17 cellular contexts compared by ENCODE assay signal in genomic region chr5:179373961-179374505, GRCh38. TPM values are rescaled to one million over a fixed set of nuclear protein-coding genes. Genes with fewer than 3 reads are reported as not detected.
"Had no signal": no experiment of that assay in that cellular context is flagged by ENCODE, and none has a peak within 500 bp of the region (broad histone marks: within the 10 kb centered on the region; RNA-seq: fewer than 3 reads in every experiment).

No MANE protein-coding gene starts in this region.

- H3K4me1 Mint-ChIP-seq: stimulated activated naive CD8-positive, alpha-beta T cell treated with anti-CD3 and anti-CD28 coated beads, Interleukin-15, amount 100 ng/mL, for 72 hours had no signal

- H3K9me3 Mint-ChIP-seq: activated naive CD4-positive, alpha-beta T cell treated with anti-CD3 and anti-CD28 coated beads, Interleukin-2, amount 50 U/mL, for 72 hours; activated T-cell treated with anti-CD3 and anti-CD28 coated beads, Interleukin-2, amount 50 U/mL, for 72 hours; neural progenitor cell; stimulated activated naive CD8-positive, alpha-beta T cell treated with anti-CD3 and anti-CD28 coated beads, Interleukin-15, amount 100 ng/mL, for 72 hours; T-helper 1 cell treated with Interleukin-12 subunit alpha and Interleukin-12 subunit beta and Interleukin-4 antibody, amounts not matched to agents 30 μg/mL and 1 μg/mL, for 36 hours had no signal

- H3K36me3 Mint-ChIP-seq: activated naive CD4-positive, alpha-beta T cell treated with anti-CD3 and anti-CD28 coated beads, Interleukin-2, amount 50 U/mL, for 72 hours; neural progenitor cell had no signal

- DNase-seq: activated CD4-positive, alpha-beta T cell treated with anti-CD3 and anti-CD28 coated beads for 1 hour; activated CD8-positive, alpha-beta memory T cell treated with anti-CD3 and anti-CD28 coated beads for 24 hours; activated gamma-delta T cell treated with Interleukin-2 at 50 U/mL for 16 hours; activated T-cell treated with anti-CD3 and anti-CD28 coated beads, Interleukin-2, amount 50 U/mL, for 72 hours; foreskin melanocyte; psoas muscle; right cardiac atrium; small intestine; stimulated activated CD4-positive, alpha-beta T cell treated with anti-CD3 and anti-CD28 coated beads, Interleukin-4, amount 100 ng/mL, for 1 hour; stimulated activated naive CD8-positive, alpha-beta T cell treated with anti-CD3 and anti-CD28 coated beads, Interleukin-15, amount 100 ng/mL, for 72 hours had no signal

- H3K4me3 Mint-ChIP-seq: activated T-cell treated with anti-CD3 and anti-CD28 coated beads, Interleukin-2, amount 50 U/mL, for 72 hours; neural progenitor cell; stimulated activated naive CD8-positive, alpha-beta T cell treated with anti-CD3 and anti-CD28 coated beads, Interleukin-15, amount 100 ng/mL, for 72 hours; T-helper 1 cell treated with Interleukin-12 subunit alpha and Interleukin-12 subunit beta and Interleukin-4 antibody, amounts not matched to agents 30 μg/mL and 1 μg/mL, for 36 hours had no signal

- H3K27ac Mint-ChIP-seq: activated naive CD4-positive, alpha-beta T cell treated with anti-CD3 and anti-CD28 coated beads, Interleukin-2, amount 50 U/mL, for 72 hours; activated T-cell treated with anti-CD3 and anti-CD28 coated beads, Interleukin-2, amount 50 U/mL, for 72 hours; neural progenitor cell; stimulated activated naive CD8-positive, alpha-beta T cell treated with anti-CD3 and anti-CD28 coated beads, Interleukin-15, amount 100 ng/mL, for 72 hours; T-helper 1 cell treated with Interleukin-12 subunit alpha and Interleukin-12 subunit beta and Interleukin-4 antibody, amounts not matched to agents 30 μg/mL and 1 μg/mL, for 36 hours had no signal

- H3K27me3 Mint-ChIP-seq: stimulated activated naive CD8-positive, alpha-beta T cell treated with anti-CD3 and anti-CD28 coated beads, Interleukin-15, amount 100 ng/mL, for 72 hours had no signal

- H3K27ac ChIP-seq: adrenal gland, cardiac muscle cell, dorsolateral prefrontal cortex, left lung, neural progenitor cell, psoas muscle had no signal

RNA-seq across cellular contexts. Expression of gene ADAMTS2, which starts 28.8 kb away (rescaled TPM):
- total RNA-seq: activated naive CD4-positive, alpha-beta T cell treated with anti-CD3 and anti-CD28 coated beads, Interleukin-2, amount 50 U/mL, for 72 hours; activated T-cell treated with anti-CD3 and anti-CD28 coated beads, Interleukin-2, amount 50 U/mL, for 72 hours had no signal
